ENCODE assay signal across 8 cellular contexts in the genomic region with DNA sequence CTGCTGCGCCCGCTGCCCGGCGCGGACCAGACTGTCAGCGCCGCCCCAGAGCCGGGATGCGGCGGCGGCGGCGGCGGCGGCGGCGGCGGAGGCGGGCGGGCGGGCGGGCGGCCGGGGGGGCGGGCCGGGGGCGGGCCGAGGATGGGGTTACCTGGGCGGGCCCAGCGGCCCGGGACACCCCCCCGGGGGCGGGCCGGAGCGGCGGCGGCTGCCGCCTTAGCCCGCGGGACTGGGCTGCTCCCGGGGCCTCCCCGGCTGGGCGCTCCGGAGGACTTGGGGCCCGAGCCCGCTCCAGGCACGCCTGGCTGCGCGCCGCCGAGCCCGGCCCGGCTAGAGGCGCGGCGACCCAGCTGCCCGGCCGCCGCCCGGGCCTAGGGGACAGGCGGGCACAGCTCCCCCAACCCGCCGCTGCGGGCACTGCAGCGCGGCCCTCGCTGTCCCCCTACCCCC. TPM values are rescaled to one million over a fixed set of nuclear protein-coding genes. Genes with fewer than 3 reads are reported as not detected.
DNase-seq lines count a peak whose midpoint lies in the region; ATAC-seq and TF ChIP-seq lines count a peak whose summit lies in the region.

WNT4 (minus strand) TSS at position 33 of the 450 bp plus-strand sequence. CDS start 175 bp downstream, outside the sequence.

- H3K9me3 ChIP-seq in SK-N-MC (ENCODE audit: low read depth, low read length): no peaks in the 10 kb centered on the region

- H3K9ac ChIP-seq in SK-N-MC (ENCODE audit: insufficient read length): no peak within 1 kb of the TSS

- TF ChIP-seq CTCF in AG09319 (IDR thresholded peaks at IDR 0.05; ENCODE audit: low read depth, low read length) (peak; percentile 5; the same call in 1 of the 2 replicates), dorsolateral prefrontal cortex (IDR thresholded peaks at IDR 0.05 in 54 of 56, conservative IDR thresholded peaks at IDR 0.05 in 2 of 56; ENCODE audit: low read depth in 1 of 56, partially characterized antibody in 56 of 56) (peak in 26 of 56 donors; percentile 11 to 62 (median 33)), type B pancreatic cell (conservative IDR thresholded peaks at IDR 0.05) (peak; percentile 63)

- peaks cover 56% of the 10 kb centered on the region for H3K27me3 Mint-ChIP-seq in type B pancreatic cell

- no peaks in the 10 kb centered on the region for H3K36me3 ChIP-seq in SK-N-MC (ENCODE audit: insufficient read depth, low read length)

- H3K27ac Mint-ChIP-seq in type B pancreatic cell: peak within 1 kb of the TSS; percentile 80

- DNase-seq in AG09319 (ENCODE audit: extremely low read depth, low read depth): no peak
- DNase-seq in SK-N-MC (ENCODE audit: low read depth, low spot score): no peak
- peak in 1 of 10 donors; percentile 57 for DNase-seq in dorsolateral prefrontal cortex
- DNase-seq in lung microvascular endothelial cell (ENCODE audit: low read depth in 2 of 2): peak; percentile 18 to 50
- DNase-seq in type B pancreatic cell (ENCODE audit: extremely low spot score, unreplicated experiment): no peak

- H3K4me3 ChIP-seq in SK-N-MC: peak within 1 kb of the TSS; percentile 69
- H3K4me3 ChIP-seq in dorsolateral prefrontal cortex: peak within 1 kb of the TSS; percentile 35 to 75 (median 59)

- intact Hi-C loops in dorsolateral prefrontal cortex (cut with DNase I): loop anchor here in 1 of 2 donors (5.0 kb wide), 1 partner anchor 36 kb away; no protein-coding TSS in a partner anchor

- H3K4me3 Mint-ChIP-seq in type B pancreatic cell: peak within 1 kb of the TSS; percentile 88

- H3K27ac ChIP-seq in SK-N-MC (no peak within 1 kb of the TSS), dorsolateral prefrontal cortex (peak within 1 kb of the TSS in 4 of 59 donors; percentile 2 to 44 (median 10))

- peaks cover 26% of the 10 kb centered on the region for H3K4me1 Mint-ChIP-seq in type B pancreatic cell (ENCODE audit: unreplicated experiment)

- H3K27me3 ChIP-seq in dorsolateral prefrontal cortex: peaks cover 0 to 21% (median 0%) of the 10 kb centered on the region in 45 donors

- peak; percentile 54 for ATAC-seq in GM18498 (IDR thresholded peaks at IDR 0.05; ENCODE audit: unreplicated experiment)
- ATAC-seq in GM21825 (IDR thresholded peaks at IDR 0.05; ENCODE audit: unreplicated experiment): no peak
- no peak for ATAC-seq in HG02970 (IDR thresholded peaks at IDR 0.05; ENCODE audit: low FRiP score, unreplicated experiment)

- peaks cover 3% of the 10 kb centered on the region for H3K36me3 Mint-ChIP-seq in type B pancreatic cell

- no peaks in the 10 kb centered on the region for H3K9me3 Mint-ChIP-seq in type B pancreatic cell

RNA-seq across cellular contexts. Expression of gene WNT4, which starts in this region (rescaled TPM):
- total RNA-seq in dorsolateral prefrontal cortex: 1 to 10 TPM in 98 of 120 experiments, under 1 TPM in 22; 0.50 to 4.2 (median 1.5) TPM
- 0.22 and 0.40 TPM in 2 replicates for total RNA-seq in lung microvascular endothelial cell
- 9.8 and 26.4 TPM in 2 replicates for total RNA-seq in type B pancreatic cell (ENCODE audit: low replicate concordance)

Comparison
In these comparisons a context has a peak if more than half of its experiments do, and no peak if none do; other contexts are left out.
1. Peak in DNase-seq in lung microvascular endothelial cell; RNA of the gene not detected or under 1 TPM.